ENCODE assay signal across 1 cellular context in genomic region chr16:82031116-82032084, GRCh38.
TF ChIP-seq lines count a peak whose summit lies in the region.

No MANE protein-coding gene starts in this region.

TF ChIP-seq in H1, 55 proteins besides CTCF, POLR2A, EP300 and RAD21 (continued from another document):
- TF ChIP-seq RNF2 (IDR thresholded peaks at IDR 0.05; ENCODE audit: borderline replicate concordance, low read depth, low read length, missing control alignments, poor library complexity, severe bottlenecking): no peak
